In genomic region chr16:70703041-70703834, GRCh38 we compare ENCODE assay signal across 9 cellular contexts. TPM values are rescaled to one million over a fixed set of nuclear protein-coding genes. Genes with fewer than 3 reads are reported as not detected.
DNase-seq lines count a peak whose midpoint lies in the region; ATAC-seq and TF ChIP-seq lines count a peak whose summit lies in the region.
"Had no signal": no experiment of that assay in that cellular context is flagged by ENCODE, and none has a peak within 500 bp of the region (broad histone marks: within the 10 kb centered on the region; RNA-seq: fewer than 3 reads in every experiment).

No MANE protein-coding gene starts in this region.

- H3K9ac ChIP-seq in neural progenitor cell: no peak overlapping the region

- H3K36me3 ChIP-seq in esophagus (ENCODE audit: control insufficient read depth in 2 of 2, insufficient read depth in 2 of 2, low read length in 1 of 2) (peaks cover 0 to 6% of the 10 kb centered on the region in 2 donors), neural progenitor cell (no peaks in the 10 kb centered on the region)

- no peak overlapping the region for H2AFZ ChIP-seq in neural progenitor cell (replicated peaks)

- peaks cover 3% of the 10 kb centered on the region for H3K36me3 Mint-ChIP-seq in neural progenitor cell
- H3K36me3 Mint-ChIP-seq in natural killer cell treated with Interleukin-12 subunit alpha and Interleukin-12 subunit beta and Interleukin-15 and Interleukin-18, amount 100 ng/mL, for 72 hours: no peaks in the 10 kb centered on the region
- no peaks in the 10 kb centered on the region for H3K36me3 Mint-ChIP-seq in activated CD8-positive, alpha-beta memory T cell treated with anti-CD3 and anti-CD28 coated beads, Interleukin-2, amount 10 ng/mL, durations not matched to agents 7 days and 5 days

- peaks cover 21% of the 10 kb centered on the region for H4K20me1 ChIP-seq in neural progenitor cell (ENCODE audit: low read depth)

- H3K4me3 Mint-ChIP-seq in neural progenitor cell: peak overlapping the region; percentile 7
- H3K4me3 Mint-ChIP-seq in natural killer cell treated with Interleukin-12 subunit alpha and Interleukin-12 subunit beta and Interleukin-15 and Interleukin-18, amount 100 ng/mL, for 72 hours: no peak overlapping the region
- H3K4me3 Mint-ChIP-seq in activated CD8-positive, alpha-beta memory T cell treated with anti-CD3 and anti-CD28 coated beads, Interleukin-2, amount 10 ng/mL, durations not matched to agents 7 days and 5 days: no peak overlapping the region

- peaks cover 34% of the 10 kb centered on the region for H3K4me1 Mint-ChIP-seq in neural progenitor cell
- peaks cover 0 to 13% of the 10 kb centered on the region in 2 donors for H3K4me1 Mint-ChIP-seq in natural killer cell treated with Interleukin-12 subunit alpha and Interleukin-12 subunit beta and Interleukin-15 and Interleukin-18, amount 100 ng/mL, for 72 hours (ENCODE audit: low read depth in 2 of 2)
- H3K4me1 Mint-ChIP-seq in activated CD8-positive, alpha-beta memory T cell treated with anti-CD3 and anti-CD28 coated beads, Interleukin-2, amount 10 ng/mL, durations not matched to agents 7 days and 5 days: no peaks in the 10 kb centered on the region

- WGBS in esophagus, 2 donors: 48 to 59% methylated on average over 16 of the region's 16 CpGs

- ATAC-seq in natural killer cell treated with Interleukin-12 subunit alpha and Interleukin-12 subunit beta and Interleukin-15 and Interleukin-18, amount 100 ng/mL, for 72 hours: no peak
- ATAC-seq in HG03520 (IDR thresholded peaks at IDR 0.05; ENCODE audit: unreplicated experiment): no peak
- ATAC-seq in activated CD8-positive, alpha-beta memory T cell treated with anti-CD3 and anti-CD28 coated beads, Interleukin-2, amount 10 ng/mL, durations not matched to agents 7 days and 5 days: no peak

- peaks cover 4% of the 10 kb centered on the region for H3K27me3 Mint-ChIP-seq in neural progenitor cell (ENCODE audit: insufficient read depth, low read depth)
- H3K27me3 Mint-ChIP-seq in natural killer cell treated with Interleukin-12 subunit alpha and Interleukin-12 subunit beta and Interleukin-15 and Interleukin-18, amount 100 ng/mL, for 72 hours: no peaks in the 10 kb centered on the region
- no peaks in the 10 kb centered on the region for H3K27me3 Mint-ChIP-seq in activated CD8-positive, alpha-beta memory T cell treated with anti-CD3 and anti-CD28 coated beads, Interleukin-2, amount 10 ng/mL, durations not matched to agents 7 days and 5 days

- H3K27ac ChIP-seq in esophagus (ENCODE audit: low read depth in 2 of 2, low read length in 1 of 2) (peak overlapping the region; percentile 81 to 95), neural progenitor cell (no peak overlapping the region)

- no peaks in the 10 kb centered on the region for H3K79me2 ChIP-seq in neural progenitor cell (ENCODE audit: low read depth)

- CTCF ChIA-PET in activated CD8-positive, alpha-beta memory T cell treated with anti-CD3 and anti-CD28 coated beads, Interleukin-2, amount 10 ng/mL, durations not matched to agents 7 days and 5 days (lab: Charles Lee): interaction anchor here (0.8 to 1.0 kb wide), 2 partner anchors 22 to 68 kb away, joined by 3 to 6 read pairs; no protein-coding TSS in a partner anchor

- DNase-seq in AG20443 (ENCODE audit: low spot score) (peak; percentile 88), NCI-H2171 treated with DMSO at 0.1 percent for 48 hours (lab: John Stamatoyannopoulos, UW) (peak; percentile 75), neural progenitor cell (ENCODE audit: low spot score) (peak; percentile 55), NCI-H1105 (lab: John Stamatoyannopoulos, UW) (no peak)
- DNase-seq in natural killer cell treated with Interleukin-12 subunit alpha and Interleukin-12 subunit beta and Interleukin-15 and Interleukin-18, amount 100 ng/mL, for 72 hours (ENCODE audit: low spot score): no peak
- DNase-seq in activated CD8-positive, alpha-beta memory T cell treated with anti-CD3 and anti-CD28 coated beads, Interleukin-2, amount 10 ng/mL, durations not matched to agents 7 days and 5 days: no peak
- DNase-seq: T-helper 2 cell had no signal

- H3K4me1 ChIP-seq in esophagus (ENCODE audit: control insufficient read depth in 2 of 2, insufficient read depth in 2 of 2, low read length in 1 of 2) (peaks cover 32 to 76% of the 10 kb centered on the region in 2 donors), neural progenitor cell (peaks cover 3% of the 10 kb centered on the region)

- no peaks in the 10 kb centered on the region for H3K9me3 ChIP-seq in esophagus (ENCODE audit: control insufficient read depth in 2 of 2, insufficient read depth in 1 of 2, low read depth in 1 of 2, low read length in 1 of 2)
- no peaks in the 10 kb centered on the region for H3K9me3 ChIP-seq in neural progenitor cell (ENCODE audit: low read depth)

- H3K27me3 ChIP-seq in esophagus (ENCODE audit: control insufficient read depth in 1 of 2, insufficient read depth in 2 of 2, low read length in 2 of 2): no peaks in the 10 kb centered on the region
- H3K27me3 ChIP-seq in neural progenitor cell: no peaks in the 10 kb centered on the region

- no peak for TF ChIP-seq CTCF in neural progenitor cell (IDR thresholded peaks at IDR 0.05)

- no peaks in the 10 kb centered on the region for H3K9me3 Mint-ChIP-seq in neural progenitor cell
- H3K9me3 Mint-ChIP-seq in natural killer cell treated with Interleukin-12 subunit alpha and Interleukin-12 subunit beta and Interleukin-15 and Interleukin-18, amount 100 ng/mL, for 72 hours: no peaks in the 10 kb centered on the region
- no peaks in the 10 kb centered on the region for H3K9me3 Mint-ChIP-seq in activated CD8-positive, alpha-beta memory T cell treated with anti-CD3 and anti-CD28 coated beads, Interleukin-2, amount 10 ng/mL, durations not matched to agents 7 days and 5 days (ENCODE audit: low read depth)

- peak overlapping the region; percentile 37 for H3K27ac Mint-ChIP-seq in neural progenitor cell
- H3K27ac Mint-ChIP-seq in natural killer cell treated with Interleukin-12 subunit alpha and Interleukin-12 subunit beta and Interleukin-15 and Interleukin-18, amount 100 ng/mL, for 72 hours: no peak overlapping the region
- H3K27ac Mint-ChIP-seq in activated CD8-positive, alpha-beta memory T cell treated with anti-CD3 and anti-CD28 coated beads, Interleukin-2, amount 10 ng/mL, durations not matched to agents 7 days and 5 days: no peak overlapping the region

- H3K4me3 ChIP-seq in esophagus (ENCODE audit: low read depth in 1 of 2, low read length in 2 of 2): no peak overlapping the region
- H3K4me3 ChIP-seq in neural progenitor cell: no peak overlapping the region

- no peak overlapping the region for H3K4me2 ChIP-seq in neural progenitor cell

- no peaks in the 10 kb centered on the region for H3F3A ChIP-seq in neural progenitor cell (ENCODE audit: low read depth)

RNA-seq across cellular contexts. Expression of gene MTSS2, which starts 17.4 kb away (rescaled TPM):
- 10 to 100 TPM; 27.4 to 62.9 TPM for polyA plus RNA-seq in esophagus
- total RNA-seq in neural progenitor cell (ENCODE audit: low replicate concordance): 6.2 and 22.1 TPM in 2 replicates
- total RNA-seq in natural killer cell treated with Interleukin-12 subunit alpha and Interleukin-12 subunit beta and Interleukin-15 and Interleukin-18, amount 100 ng/mL, for 72 hours: 1 to 10 TPM in 1 of 2 donors, under 1 TPM in 1; 0.70 to 1.5 TPM
- total RNA-seq in activated CD8-positive, alpha-beta memory T cell treated with anti-CD3 and anti-CD28 coated beads, Interleukin-2, amount 10 ng/mL, durations not matched to agents 7 days and 5 days: 1 to 10 TPM; 1.4 to 1.7 TPM

RNA-seq across cellular contexts. Expression of gene IL34, which starts 56.9 kb away (rescaled TPM):
- polyA plus RNA-seq in esophagus: 10 to 100 TPM; 22.9 to 32.7 TPM
- total RNA-seq in neural progenitor cell (ENCODE audit: low replicate concordance): not detected in 2 replicates
- 1 to 10 TPM in 1 of 2 donors, not detected in 1; 1.2 TPM for total RNA-seq in natural killer cell treated with Interleukin-12 subunit alpha and Interleukin-12 subunit beta and Interleukin-15 and Interleukin-18, amount 100 ng/mL, for 72 hours
- not detected for total RNA-seq in activated CD8-positive, alpha-beta memory T cell treated with anti-CD3 and anti-CD28 coated beads, Interleukin-2, amount 10 ng/mL, durations not matched to agents 7 days and 5 days

Comparison
In these comparisons a context has a peak if more than half of its experiments do, and no peak if none do; other contexts are left out.
1. DNase-seq: peak in AG20443 (single experiment), NCI-H2171 treated with DMSO at 0.1 percent for 48 hours (single experiment) and neural progenitor cell (single experiment); none in natural killer cell treated with Interleukin-12 subunit alpha and Interleukin-12 subunit beta and Interleukin-15 and Interleukin-18, amount 100 ng/mL, for 72 hours (single experiment), activated CD8-positive, alpha-beta memory T cell treated with anti-CD3 and anti-CD28 coated beads, Interleukin-2, amount 10 ng/mL, durations not matched to agents 7 days and 5 days (single experiment) and NCI-H1105 (single experiment).